In genomic region chr5:57825026-57825683, GRCh38 we compare ENCODE assay signal across 1 cellular context.
TF ChIP-seq lines count a peak whose summit lies in the region.

No MANE protein-coding gene starts in this region.

TF ChIP-seq in SK-N-SH treated with all-trans-retinoic acid at 6 μM for 48 hours, 23 proteins besides CTCF, POLR2A, EP300 and RAD21 (continued from another document):
- no peak for TF ChIP-seq PATZ1 (CRISPR knock-in tag; IDR thresholded peaks at IDR 0.05; ENCODE audit: borderline replicate concordance)
- no peak for TF ChIP-seq ZFP30 (CRISPR knock-in tag; IDR thresholded peaks at IDR 0.05)
- no peak for TF ChIP-seq CSDC2 (CRISPR knock-in tag; IDR thresholded peaks at IDR 0.05)
- TF ChIP-seq TCF4 (CRISPR knock-in tag; IDR thresholded peaks at IDR 0.05; ENCODE audit: borderline replicate concordance) = no peak
